Comparison of ENCODE assay signal across 8 cellular contexts in the genomic region with DNA sequence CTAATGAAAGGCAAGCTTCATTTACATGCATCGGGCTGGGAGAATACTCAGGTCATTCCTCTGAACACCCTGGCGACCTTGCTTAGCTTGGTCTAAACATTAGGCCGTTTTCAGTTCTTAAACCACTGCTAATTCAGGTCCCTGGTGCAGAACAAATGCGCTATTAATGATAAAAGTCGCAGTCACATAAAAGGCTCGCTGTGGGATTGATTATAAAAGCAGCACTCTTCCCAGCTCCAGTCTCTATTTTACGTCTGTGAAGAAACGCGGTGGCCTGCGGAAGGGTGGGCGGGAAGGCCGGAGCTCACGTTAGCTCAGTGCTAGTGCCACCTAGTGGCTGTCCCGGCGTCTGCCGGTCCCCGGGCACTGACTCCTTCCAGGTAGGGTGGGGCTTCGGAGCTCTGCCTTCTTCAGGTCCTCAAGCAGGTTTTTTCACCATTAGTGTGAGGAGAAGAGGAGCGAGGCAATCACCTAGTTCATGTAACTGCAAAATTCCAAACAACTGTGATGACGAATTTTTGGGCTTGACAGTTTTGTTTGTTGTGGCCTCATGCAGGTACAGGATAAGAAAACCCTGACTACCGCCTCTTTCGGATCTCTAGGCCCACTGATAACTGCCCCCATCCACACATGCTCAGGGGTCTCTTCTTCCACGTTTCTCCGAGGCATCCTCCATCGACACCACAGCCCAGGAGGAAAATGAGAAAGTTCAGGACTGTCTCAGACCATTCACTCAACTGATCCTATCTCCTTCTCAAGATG.
DNase-seq lines count a peak whose midpoint lies in the region; ATAC-seq and TF ChIP-seq lines count a peak whose summit lies in the region.

No MANE protein-coding gene starts in this region.

- H3K4me1 ChIP-seq in Caco-2 = peaks cover 6% of the 10 kb centered on the region; the same call in 1 of the 2 replicates

- H3K27me3 ChIP-seq in Caco-2 (replicated peaks; ENCODE audit: control insufficient read depth, insufficient read depth, low read length) (peaks cover 1% of the 10 kb centered on the region; the same call in 1 of the 2 replicates), H7 (ENCODE audit: control insufficient read depth, insufficient read depth, low read length) (no peaks in the 10 kb centered on the region)

- intact Hi-C loops in Caco-2 (cut with micrococcal nuclease; ENCODE audit: unreplicated experiment) = loop anchor here (1.0 kb wide), 2 partner anchors 150 to 158 kb away; no protein-coding TSS in a partner anchor

- DNase-seq in Caco-2 (peak; percentile 88 to 91), H7 (peak; percentile 90), NCI-H2081 treated with DMSO at 0.1 percent for 48 hours (lab: John Stamatoyannopoulos, UW) (peak; percentile 39), chondrocyte (ENCODE audit: low spot score) (no peak), left lobe of liver (ENCODE audit: low spot score) (peak; percentile 76)
- DNase-seq in activated CD4-positive, alpha-beta T cell treated with anti-CD3 and anti-CD28 coated beads for 24 hours (ENCODE audit: low read depth in 2 of 2) = peak; percentile 44 to 68
- DNase-seq in stimulated activated CD4-positive, alpha-beta T cell treated with anti-CD3 and anti-CD28 coated beads, Interleukin-2, amount 100 ng/mL, for 4 hours (ENCODE audit: low read depth) = peak; percentile 33

- H3K4me1 Mint-ChIP-seq in Caco-2 (ENCODE audit: low read depth, unreplicated experiment) = no peaks in the 10 kb centered on the region
- H3K4me1 Mint-ChIP-seq in chondrocyte (ENCODE audit: low read depth) = peaks cover 8% of the 10 kb centered on the region

- H3K9me3 Mint-ChIP-seq in Caco-2 (ENCODE audit: unreplicated experiment) = peaks cover 15% of the 10 kb centered on the region
- H3K9me3 Mint-ChIP-seq in chondrocyte (ENCODE audit: low read depth) = no peaks in the 10 kb centered on the region

- H3K27me3 Mint-ChIP-seq in Caco-2 (ENCODE audit: insufficient read depth, unreplicated experiment) (peaks cover 18% of the 10 kb centered on the region), chondrocyte (ENCODE audit: low read depth) (peaks cover 5% of the 10 kb centered on the region)

- CTCF ChIA-PET in Caco-2 (lab: Charles Lee) = interaction anchor here (0.5 to 1.8 kb wide), 48 partner anchors 9 to 446 kb away, joined by 3 to 50 read pairs (median 4); a partner anchor contains a TSS

- ATAC-seq in left lobe of liver (peak; percentile 99), HG03469 (IDR thresholded peaks at IDR 0.05; ENCODE audit: unreplicated experiment) (no peak)

- H3K9me3 ChIP-seq in Caco-2 = peaks cover 19% of the 10 kb centered on the region

- H3K27ac Mint-ChIP-seq in Caco-2 (ENCODE audit: unreplicated experiment) (no peak overlapping the region), chondrocyte (ENCODE audit: unreplicated experiment) (no peak overlapping the region)

- TF ChIP-seq CTCF in Caco-2 (IDR thresholded peaks at IDR 0.05; ENCODE audit: insufficient read depth in 1 of 2, low read depth in 1 of 2, low read length in 1 of 2, severe bottlenecking in 1 of 2, unreplicated experiment in 1 of 2) = peak; percentile 95 to 96
- TF ChIP-seq CTCF in chondrocyte (IDR thresholded peaks at IDR 0.05) = peak; percentile 96

- 0 out of 2 replicates have a peak overlapping the region, but pooled peaks have one; percentile 4 for H3K4me3 ChIP-seq in Caco-2 (ENCODE audit: low read depth, low read length)
- H3K4me3 ChIP-seq in H7 (ENCODE audit: insufficient read depth, low read depth, low read length) = no peak overlapping the region

- H3K36me3 ChIP-seq in Caco-2 (ENCODE audit: control insufficient read depth, insufficient read depth, low read length) (no peaks in the 10 kb centered on the region), H7 (replicated peaks; ENCODE audit: control insufficient read depth, insufficient read depth, low read length) (no peaks in the 10 kb centered on the region)

- H3K36me3 Mint-ChIP-seq in Caco-2 (ENCODE audit: insufficient read depth, unreplicated experiment) (no peaks in the 10 kb centered on the region), chondrocyte (ENCODE audit: low read depth) (no peaks in the 10 kb centered on the region)

- POLR2A ChIA-PET in Caco-2 (lab: Charles Lee) = interaction anchor here (0.9 to 1.4 kb wide), 3 partner anchors 31 to 199 kb away, joined by 3 to 9 read pairs (median 4); a partner anchor contains a TSS

- peak overlapping the region; percentile 62 for H3K4me3 Mint-ChIP-seq in Caco-2 (ENCODE audit: unreplicated experiment)
- peak overlapping the region; percentile 62 for H3K4me3 Mint-ChIP-seq in chondrocyte (ENCODE audit: unreplicated experiment)

- no TSS peak for BruUV-seq in Caco-2 (replicated peaks; lab: Mats Ljungman, UMichigan)
